In genomic region chr3:148790841-148791240, GRCh38 we compare ENCODE assay signal across 12 cellular contexts. TPM values are rescaled to one million over a fixed set of nuclear protein-coding genes. Genes with fewer than 3 reads are reported as not detected.
DNase-seq lines count a peak whose midpoint lies in the region; ATAC-seq and TF ChIP-seq lines count a peak whose summit lies in the region.
"Had no signal": no experiment of that assay in that cellular context is flagged by ENCODE, and none has a peak within 500 bp of the region (broad histone marks: within the 10 kb centered on the region; RNA-seq: fewer than 3 reads in every experiment).

No MANE protein-coding gene starts in this region.

- intact Hi-C loops in heart right ventricle (cut with DNase I), result no loop called here
- intact Hi-C loops in posterior vena cava (cut with DNase I), result no loop called here
- intact Hi-C loops in ovary (cut with DNase I), result no loop called here

- H3K27ac ChIP-seq in heart right ventricle (peak overlapping the region in 5 of 10 donors; percentile 17 to 76 (median 33)), ovary (no peak overlapping the region)

- TF ChIP-seq POLR2A in ovary (IDR thresholded peaks at IDR 0.05), result no peak

- H3K36me3 Mint-ChIP-seq in nephron progenitor cell (ENCODE audit: low read depth), result peaks cover 10% of the 10 kb centered on the region

- TF ChIP-seq EP300 in ovary (IDR thresholded peaks at IDR 0.05), result no peak

- H3K4me1 ChIP-seq in heart right ventricle, result peaks cover 0 to 25% (median 0%) of the 10 kb centered on the region in 9 donors
- H3K4me1 ChIP-seq in ovary (ENCODE audit: insufficient read depth), result no peaks in the 10 kb centered on the region

- H3K27me3 ChIP-seq in heart right ventricle (no peaks in the 10 kb centered on the region), ovary (no peaks in the 10 kb centered on the region)

- H3K27me3 Mint-ChIP-seq in nephron progenitor cell (ENCODE audit: low read depth, poor library complexity), result peaks cover under 1% of the 10 kb centered on the region

- in situ Hi-C loops in astrocyte of the cerebellum (cut with HindIII; ENCODE audit: low sequenced_read_pairs), result no loop called here

- no peak overlapping the region for H3K27ac Mint-ChIP-seq in nephron progenitor cell
- H3K27ac Mint-ChIP-seq: activated T-helper 17 cell treated with anti-CD3 and anti-CD28 coated beads, Interleukin-2, amount 50 U/mL, for 72 hours had no signal

- TF ChIP-seq CTCF in astrocyte of the cerebellum (IDR thresholded peaks at IDR 0.05; ENCODE audit: low read depth, low read length, missing control alignments) (no peak), heart right ventricle (IDR thresholded peaks at IDR 0.05) (no peak), ovary (IDR thresholded peaks at IDR 0.05) (no peak), nephron progenitor cell (IDR thresholded peaks at IDR 0.05) (no peak)

- peaks cover 64% of the 10 kb centered on the region for H3K4me1 Mint-ChIP-seq in nephron progenitor cell
- H3K4me1 Mint-ChIP-seq: activated T-helper 17 cell treated with anti-CD3 and anti-CD28 coated beads, Interleukin-2, amount 50 U/mL, for 72 hours had no signal

- DNase-seq in C1 segment of cervical spinal cord (lab: John Stamatoyannopoulos, UW) (peak in 12 of 14 donors; percentile 15 to 94 (median 46)), astrocyte of the cerebellum (ENCODE audit: low read depth) (peak; percentile 92), heart right ventricle (peak in 1 of 2 donors; percentile 27), posterior vena cava (ENCODE audit: low spot score) (peak; percentile 80), NCI-H2227 treated with DMSO at 0.1 percent for 48 hours (lab: John Stamatoyannopoulos, UW) (no peak), ovary (no peak), nephron progenitor cell (no peak)

- WGBS in heart right ventricle, 2 donors, result 3 to 31% methylated on average over 1 of the region's 1 CpG
- WGBS in ovary, 3 donors, result 0 to 20% (median 8%) methylated on average over 1 of the region's 1 CpG

- peaks cover 24% of the 10 kb centered on the region for H3K9me3 Mint-ChIP-seq in nephron progenitor cell
- H3K9me3 Mint-ChIP-seq: activated T-helper 17 cell treated with anti-CD3 and anti-CD28 coated beads, Interleukin-2, amount 50 U/mL, for 72 hours had no signal

- no peak overlapping the region for H3K4me3 ChIP-seq in astrocyte of the cerebellum (ENCODE audit: low read depth, low read length)
- no peak overlapping the region for H3K4me3 ChIP-seq in heart right ventricle
- no peak overlapping the region for H3K4me3 ChIP-seq in ovary

- ATAC-seq in heart right ventricle (peak in 7 of 8 donors; percentile 39 to 87 (median 77)), HG03159 (IDR thresholded peaks at IDR 0.05; ENCODE audit: unreplicated experiment) (no peak)
- ATAC-seq: activated T-helper 17 cell treated with anti-CD3 and anti-CD28 coated beads, Interleukin-2, amount 50 U/mL, for 72 hours; WTC11 had no signal

- H3K9me3 ChIP-seq in heart right ventricle (peaks cover 0 to 8% (median 0%) of the 10 kb centered on the region in 11 donors), ovary (no peaks in the 10 kb centered on the region)

- no peaks in the 10 kb centered on the region for H3K36me3 ChIP-seq in heart right ventricle
- no peaks in the 10 kb centered on the region for H3K36me3 ChIP-seq in ovary

- no peak overlapping the region for H3K4me3 Mint-ChIP-seq in nephron progenitor cell
- H3K4me3 Mint-ChIP-seq: activated T-helper 17 cell treated with anti-CD3 and anti-CD28 coated beads, Interleukin-2, amount 50 U/mL, for 72 hours; WTC11 had no signal

RNA-seq across cellular contexts. Expression of gene CPB1, which starts 36.8 kb away (rescaled TPM):
- 1 to 10 TPM in 7 of 10 donors, not detected in 3; 1.7 to 3.2 (median 2.2) TPM for total RNA-seq in heart right ventricle
- under 1 TPM in 1 of 2 donors, not detected in 1; 0.29 TPM for polyA plus RNA-seq in heart right ventricle
- total RNA-seq in posterior vena cava, result 1 to 10 TPM; 2.0 to 3.6 TPM
- 10 to 100 TPM in 2 of 7 donors, 1 to 10 TPM in 1, under 1 TPM in 1, not detected in 3; 0.50 to 19.1 (median 11.2) TPM for total RNA-seq in ovary
- polyA plus RNA-seq in ovary, result 1 to 10 TPM in 1 of 2 donors, under 1 TPM in 1; 0.11 to 5.0 TPM
- total RNA-seq: activated T-helper 17 cell treated with anti-CD3 and anti-CD28 coated beads, Interleukin-2, amount 50 U/mL, for 72 hours; dermis microvascular lymphatic vessel endothelial cell; osteocyte had no signal

Comparison
In these comparisons a context has a peak if more than half of its experiments do, and no peak if none do; other contexts are left out.
1. DNase-seq: peak in C1 segment of cervical spinal cord (12 of 14), astrocyte of the cerebellum (single experiment) and posterior vena cava (single experiment); none in NCI-H2227 treated with DMSO at 0.1 percent for 48 hours (single experiment), ovary (0 of 5) and nephron progenitor cell (single experiment).